Comparison of ENCODE assay signal across 31 cellular contexts in the genomic region with DNA sequence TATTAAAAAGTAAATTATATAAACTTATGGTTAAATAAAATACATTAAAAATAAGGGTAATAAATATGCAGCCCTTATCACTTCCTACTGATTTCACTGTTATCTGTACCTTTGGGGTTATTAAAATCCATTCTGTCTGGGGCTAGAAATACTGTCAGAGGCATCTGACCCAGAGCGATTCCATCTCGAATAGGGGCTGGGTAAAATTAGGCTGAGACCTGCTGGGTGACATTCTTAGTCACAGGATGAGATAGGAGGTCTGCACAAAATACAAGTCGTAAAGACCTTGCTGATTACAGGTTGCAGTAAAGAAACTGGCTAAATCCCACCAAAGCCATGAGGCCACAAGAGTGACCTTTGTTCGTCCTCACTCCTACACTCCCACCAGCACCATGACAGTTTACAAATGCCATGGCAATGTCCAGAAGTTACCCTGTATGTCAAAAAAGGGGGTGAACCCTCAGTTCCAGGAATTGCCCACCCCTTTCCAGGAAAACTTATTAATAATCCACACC.
"Had no signal": no experiment of that assay in that cellular context is flagged by ENCODE, and none has a peak within 500 bp of the region (broad histone marks: within the 10 kb centered on the region; RNA-seq: fewer than 3 reads in every experiment).

No MANE protein-coding gene starts in this region.

- H3K4me1 Mint-ChIP-seq: activated CD4-positive, alpha-beta T cell treated with anti-CD3 and anti-CD28 coated beads, Interleukin-2, amount 10 ng/mL, durations not matched to agents 24 days and 14 days; activated naive CD4-positive, alpha-beta T cell treated with anti-CD3 and anti-CD28 coated beads, Interleukin-2, amount 10 ng/mL, durations not matched to agents 7 days and 5 days; activated naive CD8-positive, alpha-beta T cell treated with anti-CD3 and anti-CD28 coated beads, Interleukin-2, amount 50 U/mL, for 24 hours had no signal

- H3K27ac Mint-ChIP-seq: activated CD4-positive, alpha-beta T cell treated with anti-CD3 and anti-CD28 coated beads, Interleukin-2, amount 10 ng/mL, durations not matched to agents 24 days and 14 days; activated CD8-positive, alpha-beta T cell treated with anti-CD3 and anti-CD28 coated beads, Interleukin-2, amount 10 ng/mL, durations not matched to agents 7 days and 5 days; activated naive CD4-positive, alpha-beta T cell treated with anti-CD3 and anti-CD28 coated beads, Interleukin-2, amount 10 ng/mL, durations not matched to agents 7 days and 5 days; activated naive CD8-positive, alpha-beta T cell; activated naive CD8-positive, alpha-beta T cell treated with anti-CD3 and anti-CD28 coated beads, Interleukin-2, amount 50 U/mL, for 24 hours; activated T-cell treated with anti-CD3 and anti-CD28 coated beads, Interleukin-2, amount 50 U/mL, for 24 hours; activated T-helper 2 cell treated with anti-CD3 and anti-CD28 coated beads, Interferon-gamma antibody, Interleukin-2, Interleukin-4, amounts not matched to agents 10 μg/mL and 5 μg/mL and 100 μg/mL, durations not matched to agents 14 hours and 24 hours and 36 hours; T-helper 1 cell treated with Interleukin-12 subunit alpha and Interleukin-12 subunit beta and Interleukin-4 antibody, amounts not matched to agents 30 μg/mL and 1 μg/mL, for 36 hours; T-helper 2 cell treated with Interferon-gamma antibody and Interleukin-4, amounts not matched to agents 5 μg/mL and 100 μg/mL, for 36 hours had no signal

- H3K9me3 ChIP-seq: MG63, SJSA1, SK-N-SH had no signal

- H3K36me3 ChIP-seq: MG63, SJSA1 had no signal

- H3K4me1 ChIP-seq: SJSA1 had no signal

- DNase-seq: activated CD4-positive, alpha-beta T cell treated with anti-CD3 and anti-CD28 coated beads, Interleukin-2, amount 10 ng/mL, durations not matched to agents 24 days and 14 days; activated CD4-positive, alpha-beta T cell treated with anti-CD3 and anti-CD28 coated beads, Interleukin-2, amount 50 U/mL, for 4 hours; activated CD8-positive, alpha-beta T cell treated with anti-CD3 and anti-CD28 coated beads, Interleukin-2, amount 10 ng/mL, durations not matched to agents 7 days and 5 days; activated gamma-delta T cell treated with Interleukin-2 at 50 U/mL for 16 hours; activated naive CD4-positive, alpha-beta T cell treated with anti-CD3 and anti-CD28 coated beads, Interleukin-2, amount 10 ng/mL, durations not matched to agents 7 days and 5 days; activated naive CD8-positive, alpha-beta T cell treated with anti-CD3 and anti-CD28 coated beads, Interleukin-2, amount 50 U/mL, for 24 hours; activated T-cell treated with anti-CD3 and anti-CD28 coated beads, Interleukin-2, amount 50 U/mL, for 24 hours; anterior cingulate cortex; caudate nucleus; Kasumi-1; KBM-7; MG63; NCI-H1048; NCI-H1105 treated with DMSO at 0.1 percent for 48 hours; NCI-H1436; NCI-H1694; NCI-H1930; NCI-H2081 treated with DMSO at 0.1 percent for 48 hours; NCI-H226; NCI-H446 treated with DMSO at 0.1 percent for 48 hours; NCI-H524 treated with DMSO at 0.1 percent for 48 hours; RPMI8226; SHP77 treated with DMSO at 0.1 percent for 48 hours; SK-N-SH had no signal

- H3K9me3 Mint-ChIP-seq: activated CD4-positive, alpha-beta T cell treated with anti-CD3 and anti-CD28 coated beads, Interleukin-2, amount 10 ng/mL, durations not matched to agents 24 days and 14 days; activated naive CD4-positive, alpha-beta T cell treated with anti-CD3 and anti-CD28 coated beads, Interleukin-2, amount 10 ng/mL, durations not matched to agents 7 days and 5 days; activated naive CD8-positive, alpha-beta T cell treated with anti-CD3 and anti-CD28 coated beads, Interleukin-2, amount 50 U/mL, for 24 hours; activated T-cell treated with anti-CD3 and anti-CD28 coated beads, Interleukin-2, amount 50 U/mL, for 24 hours; activated T-helper 2 cell treated with anti-CD3 and anti-CD28 coated beads, Interferon-gamma antibody, Interleukin-2, Interleukin-4, amounts not matched to agents 10 μg/mL and 5 μg/mL and 100 μg/mL, durations not matched to agents 14 hours and 24 hours and 36 hours; brain; T-helper 1 cell treated with Interleukin-12 subunit alpha and Interleukin-12 subunit beta and Interleukin-4 antibody, amounts not matched to agents 30 μg/mL and 1 μg/mL, for 36 hours; T-helper 2 cell treated with Interferon-gamma antibody and Interleukin-4, amounts not matched to agents 5 μg/mL and 100 μg/mL, for 36 hours had no signal

- H3K4me3 Mint-ChIP-seq: activated CD4-positive, alpha-beta T cell treated with anti-CD3 and anti-CD28 coated beads, Interleukin-2, amount 10 ng/mL, durations not matched to agents 24 days and 14 days; activated CD8-positive, alpha-beta T cell treated with anti-CD3 and anti-CD28 coated beads, Interleukin-2, amount 10 ng/mL, durations not matched to agents 7 days and 5 days; activated naive CD4-positive, alpha-beta T cell treated with anti-CD3 and anti-CD28 coated beads, Interleukin-2, amount 10 ng/mL, durations not matched to agents 7 days and 5 days; activated naive CD8-positive, alpha-beta T cell; activated naive CD8-positive, alpha-beta T cell treated with anti-CD3 and anti-CD28 coated beads, Interleukin-2, amount 50 U/mL, for 24 hours; activated T-cell treated with anti-CD3 and anti-CD28 coated beads, Interleukin-2, amount 50 U/mL, for 24 hours; brain; T-helper 1 cell treated with Interleukin-12 subunit alpha and Interleukin-12 subunit beta and Interleukin-4 antibody, amounts not matched to agents 30 μg/mL and 1 μg/mL, for 36 hours; T-helper 2 cell treated with Interferon-gamma antibody and Interleukin-4, amounts not matched to agents 5 μg/mL and 100 μg/mL, for 36 hours had no signal

- H3K9me2 ChIP-seq: SK-N-SH had no signal

- H3K27me3 ChIP-seq: MG63, SJSA1 had no signal

- H3K4me2 ChIP-seq: SK-N-SH had no signal

- H3K4me3 ChIP-seq: MG63, SJSA1 had no signal

- H3K27ac ChIP-seq: SJSA1 had no signal

- H3K36me3 Mint-ChIP-seq: activated naive CD4-positive, alpha-beta T cell treated with anti-CD3 and anti-CD28 coated beads, Interleukin-2, amount 10 ng/mL, durations not matched to agents 7 days and 5 days; activated naive CD8-positive, alpha-beta T cell; brain had no signal

- ATAC-seq: activated CD8-positive, alpha-beta T cell treated with anti-CD3 and anti-CD28 coated beads, Interleukin-2, amount 10 ng/mL, durations not matched to agents 7 days and 5 days; activated naive CD8-positive, alpha-beta T cell treated with anti-CD3 and anti-CD28 coated beads, Interleukin-2, amount 50 U/mL, for 24 hours; Panc1 had no signal

- H3K27me3 Mint-ChIP-seq: activated CD4-positive, alpha-beta T cell treated with anti-CD3 and anti-CD28 coated beads, Interleukin-2, amount 10 ng/mL, durations not matched to agents 24 days and 14 days; activated naive CD4-positive, alpha-beta T cell treated with anti-CD3 and anti-CD28 coated beads, Interleukin-2, amount 10 ng/mL, durations not matched to agents 7 days and 5 days; activated naive CD8-positive, alpha-beta T cell; activated naive CD8-positive, alpha-beta T cell treated with anti-CD3 and anti-CD28 coated beads, Interleukin-2, amount 50 U/mL, for 24 hours; activated T-cell treated with anti-CD3 and anti-CD28 coated beads, Interleukin-2, amount 50 U/mL, for 24 hours had no signal
